1 cellular context compared by ENCODE assay signal in the genomic region with DNA sequence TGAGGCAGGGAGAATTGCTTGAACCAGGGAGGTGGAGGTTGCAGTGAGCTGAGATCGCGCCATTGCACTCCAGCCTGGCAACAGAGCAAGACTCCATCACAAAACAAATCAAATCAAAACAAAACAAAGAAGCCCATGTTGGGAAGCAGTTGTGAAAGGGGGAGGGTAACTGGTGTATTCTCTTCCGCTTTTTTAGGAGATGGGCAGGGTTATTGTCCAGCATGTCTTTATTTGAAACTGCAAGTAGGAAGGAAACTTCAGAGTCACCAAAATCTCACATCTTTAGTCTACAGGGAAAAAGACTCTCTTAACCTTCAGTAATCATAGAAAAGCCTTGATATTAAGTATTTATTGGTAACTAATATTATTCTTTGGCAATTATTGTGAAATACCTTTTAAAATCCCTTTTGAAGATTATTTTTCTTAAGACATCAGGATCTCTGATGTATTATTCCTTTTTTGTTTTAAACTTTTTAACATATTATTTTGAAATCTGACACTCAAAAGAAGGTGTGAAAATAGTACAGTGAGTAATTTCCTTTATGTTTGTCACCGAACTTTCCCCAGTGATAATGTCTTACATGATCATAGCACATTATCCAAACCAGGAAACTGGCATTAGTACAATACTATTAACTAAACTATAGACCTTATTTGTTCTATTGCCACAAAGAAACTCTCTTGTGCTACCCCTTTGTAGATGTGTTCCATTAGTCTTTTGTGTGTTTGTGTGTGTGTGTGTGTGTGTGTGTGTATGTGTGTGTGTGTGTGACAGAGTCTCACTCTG.
A peak's percentile ranks its signal among the peaks of the same experiment; 100 is the strongest.
TF ChIP-seq lines count a peak whose summit lies in the region.

No MANE protein-coding gene starts in this region.

TF ChIP-seq in endothelial cell of umbilical vein, 7 proteins besides CTCF, POLR2A, EP300 and RAD21:
- TF ChIP-seq FOS (IDR thresholded peaks at IDR 0.05; ENCODE audit: borderline replicate concordance, insufficient read depth, low read length) (peak; percentile 28), GATA2 (IDR thresholded peaks at IDR 0.05; ENCODE audit: insufficient read depth, insufficient read length, low read depth, low read length) (no peak), JUN (IDR thresholded peaks at IDR 0.05; ENCODE audit: borderline replicate concordance, insufficient read depth, insufficient read length, low read depth) (peak; percentile 43), EZH2 (IDR thresholded peaks at IDR 0.05; ENCODE audit: borderline replicate concordance, low read depth, low read length, severe bottlenecking) (no peak)
- TF ChIP-seq, protein P1, sequence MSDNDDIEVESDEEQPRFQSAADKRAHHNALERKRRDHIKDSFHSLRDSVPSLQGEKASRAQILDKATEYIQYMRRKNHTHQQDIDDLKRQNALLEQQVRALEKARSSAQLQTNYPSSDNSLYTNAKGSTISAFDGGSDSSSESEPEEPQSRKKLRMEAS (IDR thresholded peaks at IDR 0.05; ENCODE audit: insufficient read depth, insufficient read length), result no peak
